ENCODE assay signal across 24 cellular contexts in the genomic region with DNA sequence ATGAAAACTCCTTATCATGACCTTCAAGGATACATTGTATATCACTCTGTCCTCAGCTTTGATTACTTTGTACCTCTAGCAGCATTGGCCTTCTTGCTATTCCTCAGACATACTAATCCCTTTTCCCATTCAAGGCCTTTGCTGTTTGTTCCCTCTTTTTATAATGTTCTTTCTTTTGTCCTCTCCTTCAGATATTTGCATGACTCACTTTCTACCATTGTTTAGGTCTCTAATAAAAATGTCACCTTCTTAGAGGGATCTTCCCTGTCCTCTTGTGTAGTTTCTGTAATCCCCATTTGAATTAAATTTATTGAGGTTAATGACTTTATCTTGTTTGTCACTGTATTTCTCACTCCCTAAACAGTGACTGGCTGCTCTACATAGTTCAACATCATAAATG.
"Had no signal": no experiment of that assay in that cellular context is flagged by ENCODE, and none has a peak within 500 bp of the region (broad histone marks: within the 10 kb centered on the region; RNA-seq: fewer than 3 reads in every experiment).

No MANE protein-coding gene starts in this region.

- H3K9ac ChIP-seq: KMS-11, SK-N-SH had no signal

- H3K9me3 Mint-ChIP-seq: IgD-negative memory B cell had no signal

- H3K4me3 ChIP-seq: K562 had no signal

- H3K27ac Mint-ChIP-seq: IgD-negative memory B cell had no signal

- H3K27me3 Mint-ChIP-seq: IgD-negative memory B cell had no signal

- FAIRE-seq: HTR-8/SVneo, K562 had no signal

- H3K4me3 Mint-ChIP-seq: IgD-negative memory B cell had no signal

- H3K9me3 ChIP-seq: SK-N-SH had no signal

- H3K4me2 ChIP-seq: KMS-11, SK-N-SH had no signal

- ATAC-seq: K562, Panc1, PC-3 had no signal

- H3K4me1 Mint-ChIP-seq: IgD-negative memory B cell had no signal

- DNase-seq: Kasumi-1, MM.1S, NCI-H1092 treated with DMSO at 0.1 percent for 48 hours, NCI-H1436, NCI-H187, NCI-H2029, NCI-H2081 treated with DMSO at 0.1 percent for 48 hours, NCI-H2171, NCI-H226, NCI-H446, NCI-H510A, NCI-H524 treated with DMSO at 0.1 percent for 48 hours, NCI-H774, PC-3, SHP77, SK-N-SH, SW 1271 had no signal

- H3K27ac ChIP-seq: HL-60, KMS-11, RWPE1 had no signal
